ENCODE assay signal across 9 cellular contexts in the genomic region with DNA sequence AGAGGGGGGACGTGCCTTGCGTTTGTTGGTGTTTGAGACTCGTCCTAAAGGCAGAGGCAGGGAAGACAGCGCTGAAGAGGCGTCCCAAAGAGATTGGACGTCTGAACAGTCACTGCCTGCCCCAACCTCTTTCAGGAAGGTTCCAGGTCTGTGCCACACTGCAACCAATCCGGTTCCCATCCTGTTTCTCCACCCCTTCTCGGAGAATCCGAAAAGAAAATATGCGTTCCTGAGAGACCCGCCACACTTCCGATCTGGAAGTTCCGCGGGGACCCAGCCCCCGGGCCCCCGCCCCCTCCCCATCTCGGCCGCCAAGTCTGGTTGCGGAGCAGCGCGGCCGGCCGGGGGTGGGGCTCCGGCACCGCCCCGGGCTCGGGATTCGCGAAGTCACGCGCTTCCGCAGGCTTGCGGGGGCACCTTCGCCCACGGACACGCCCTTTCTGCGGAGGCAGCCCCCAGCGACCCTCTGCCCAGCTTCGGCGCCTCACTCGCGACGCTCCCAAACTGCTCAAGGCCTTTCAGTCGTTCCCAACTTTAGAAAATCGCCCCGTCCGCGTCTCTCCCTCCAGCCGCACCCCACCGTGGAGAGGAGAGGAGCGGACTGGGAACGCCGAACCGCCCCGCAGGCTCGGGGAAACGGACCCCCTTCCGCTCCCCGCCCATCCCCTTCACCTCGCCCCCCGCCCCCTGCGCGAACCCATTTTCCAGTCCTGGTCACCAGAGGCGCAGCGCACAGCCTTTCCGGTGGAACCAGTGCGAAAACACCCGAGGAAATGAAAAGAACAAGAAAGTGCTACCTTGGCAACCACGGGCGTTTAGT.
DNase-seq lines count a peak whose midpoint lies in the region; ATAC-seq and TF ChIP-seq lines count a peak whose summit lies in the region.
"Had no signal": no experiment of that assay in that cellular context is flagged by ENCODE, and none has a peak within 500 bp of the region (broad histone marks: within the 10 kb centered on the region; RNA-seq: fewer than 3 reads in every experiment).

No MANE protein-coding gene starts in this region.

- ATAC-seq in SK-N-SH treated with all-trans-retinoic acid at 6 μM for 48 hours: peak; percentile 70
- no peak for ATAC-seq in natural killer cell
- no peak for ATAC-seq in HG03571 (IDR thresholded peaks at IDR 0.05; ENCODE audit: unreplicated experiment)
- no peak for ATAC-seq in HG03097 (IDR thresholded peaks at IDR 0.05; ENCODE audit: low FRiP score, unreplicated experiment)
- ATAC-seq in GM19328 (IDR thresholded peaks at IDR 0.05; ENCODE audit: unreplicated experiment): no peak

- peak overlapping the region; percentile 73 for H3K4me3 Mint-ChIP-seq in natural killer cell

- no peak for TF ChIP-seq CTCF in epithelial cell of proximal tubule (conservative IDR thresholded peaks at IDR 0.05; ENCODE audit: low read depth, low read length)
- no peak for TF ChIP-seq CTCF in natural killer cell (IDR thresholded peaks at IDR 0.05)

- H3K36me3 Mint-ChIP-seq in natural killer cell: no peaks in the 10 kb centered on the region
- H3K36me3 Mint-ChIP-seq: IgD-negative memory B cell had no signal

- intact Hi-C loops in natural killer cell (cut with micrococcal nuclease): no loop called here

- DNase-seq in EH (ENCODE audit: low read depth): peak; percentile 48
- DNase-seq in epithelial cell of proximal tubule (ENCODE audit: low read depth): no peak
- DNase-seq in natural killer cell: no peak
- DNase-seq in NCI-H2196 (lab: John Stamatoyannopoulos, UW; ENCODE audit: unreplicated experiment): no peak

- no peak overlapping the region for H3K27ac Mint-ChIP-seq in natural killer cell
- H3K27ac Mint-ChIP-seq: IgD-negative memory B cell had no signal

- no peaks in the 10 kb centered on the region for H3K9me3 Mint-ChIP-seq in natural killer cell

- peaks cover 14 to 31% of the 10 kb centered on the region in 2 donors for H3K4me1 Mint-ChIP-seq in natural killer cell

- peaks cover 59 to 68% of the 10 kb centered on the region in 2 donors for H3K27me3 Mint-ChIP-seq in natural killer cell (ENCODE audit: low read depth in 2 of 2)

- peak overlapping the region; percentile 61 for H3K4me3 ChIP-seq in epithelial cell of proximal tubule (ENCODE audit: low read depth, low read length)

TF ChIP-seq in SK-N-SH treated with all-trans-retinoic acid at 6 μM for 48 hours, 23 proteins besides CTCF, POLR2A, EP300 and RAD21:
- TF ChIP-seq PPARA (CRISPR knock-in tag; IDR thresholded peaks at IDR 0.05; ENCODE audit: borderline replicate concordance): no peak
- no peak for TF ChIP-seq OSR1 (CRISPR knock-in tag; IDR thresholded peaks at IDR 0.05)
- no peak for TF ChIP-seq ZNF565 (CRISPR knock-in tag; conservative IDR thresholded peaks at IDR 0.05; ENCODE audit: low read depth)
- TF ChIP-seq, protein P1, sequence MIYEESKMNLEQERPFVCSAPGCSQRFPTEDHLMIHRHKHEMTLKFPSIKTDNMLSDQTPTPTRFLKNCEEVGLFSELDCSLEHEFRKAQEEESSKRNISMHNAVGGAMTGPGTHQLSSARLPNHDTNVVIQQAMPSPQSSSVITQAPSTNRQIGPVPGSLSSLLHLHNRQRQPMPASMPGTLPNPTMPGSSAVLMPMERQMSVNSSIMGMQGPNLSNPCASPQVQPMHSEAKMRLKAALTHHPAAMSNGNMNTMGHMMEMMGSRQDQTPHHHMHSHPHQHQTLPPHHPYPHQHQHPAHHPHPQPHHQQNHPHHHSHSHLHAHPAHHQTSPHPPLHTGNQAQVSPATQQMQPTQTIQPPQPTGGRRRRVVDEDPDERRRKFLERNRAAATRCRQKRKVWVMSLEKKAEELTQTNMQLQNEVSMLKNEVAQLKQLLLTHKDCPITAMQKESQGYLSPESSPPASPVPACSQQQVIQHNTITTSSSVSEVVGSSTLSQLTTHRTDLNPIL (CRISPR knock-in tag; IDR thresholded peaks at IDR 0.05; ENCODE audit: low read depth): no peak
- no peak for TF ChIP-seq TCF4 (CRISPR knock-in tag; IDR thresholded peaks at IDR 0.05; ENCODE audit: borderline replicate concordance)
- no peak for TF ChIP-seq ZFP30 (CRISPR knock-in tag; IDR thresholded peaks at IDR 0.05)
- TF ChIP-seq, protein P2, sequence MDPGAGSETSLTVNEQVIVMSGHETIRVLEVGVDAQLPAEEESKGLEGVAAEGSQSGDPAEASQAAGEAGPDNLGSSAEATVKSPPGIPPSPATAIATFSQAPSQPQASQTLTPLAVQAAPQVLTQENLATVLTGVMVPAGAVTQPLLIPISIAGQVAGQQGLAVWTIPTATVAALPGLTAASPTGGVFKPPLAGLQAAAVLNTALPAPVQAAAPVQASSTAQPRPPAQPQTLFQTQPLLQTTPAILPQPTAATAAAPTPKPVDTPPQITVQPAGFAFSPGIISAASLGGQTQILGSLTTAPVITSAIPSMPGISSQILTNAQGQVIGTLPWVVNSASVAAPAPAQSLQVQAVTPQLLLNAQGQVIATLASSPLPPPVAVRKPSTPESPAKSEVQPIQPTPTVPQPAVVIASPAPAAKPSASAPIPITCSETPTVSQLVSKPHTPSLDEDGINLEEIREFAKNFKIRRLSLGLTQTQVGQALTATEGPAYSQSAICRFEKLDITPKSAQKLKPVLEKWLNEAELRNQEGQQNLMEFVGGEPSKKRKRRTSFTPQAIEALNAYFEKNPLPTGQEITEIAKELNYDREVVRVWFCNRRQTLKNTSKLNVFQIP (CRISPR knock-in tag; IDR thresholded peaks at IDR 0.05; ENCODE audit: borderline replicate concordance, low read depth): no peak
- TF ChIP-seq TOX (CRISPR knock-in tag; IDR thresholded peaks at IDR 0.05; ENCODE audit: borderline replicate concordance): no peak
- TF ChIP-seq, protein P3, sequence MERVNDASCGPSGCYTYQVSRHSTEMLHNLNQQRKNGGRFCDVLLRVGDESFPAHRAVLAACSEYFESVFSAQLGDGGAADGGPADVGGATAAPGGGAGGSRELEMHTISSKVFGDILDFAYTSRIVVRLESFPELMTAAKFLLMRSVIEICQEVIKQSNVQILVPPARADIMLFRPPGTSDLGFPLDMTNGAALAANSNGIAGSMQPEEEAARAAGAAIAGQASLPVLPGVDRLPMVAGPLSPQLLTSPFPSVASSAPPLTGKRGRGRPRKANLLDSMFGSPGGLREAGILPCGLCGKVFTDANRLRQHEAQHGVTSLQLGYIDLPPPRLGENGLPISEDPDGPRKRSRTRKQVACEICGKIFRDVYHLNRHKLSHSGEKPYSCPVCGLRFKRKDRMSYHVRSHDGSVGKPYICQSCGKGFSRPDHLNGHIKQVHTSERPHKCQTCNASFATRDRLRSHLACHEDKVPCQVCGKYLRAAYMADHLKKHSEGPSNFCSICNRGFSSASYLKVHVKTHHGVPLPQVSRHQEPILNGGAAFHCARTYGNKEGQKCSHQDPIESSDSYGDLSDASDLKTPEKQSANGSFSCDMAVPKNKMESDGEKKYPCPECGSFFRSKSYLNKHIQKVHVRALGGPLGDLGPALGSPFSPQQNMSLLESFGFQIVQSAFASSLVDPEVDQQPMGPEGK (CRISPR knock-in tag; IDR thresholded peaks at IDR 0.05; ENCODE audit: borderline replicate concordance): no peak
- no peak for TF ChIP-seq ESRRG (CRISPR knock-in tag; IDR thresholded peaks at IDR 0.05)
- TF ChIP-seq, protein P4, sequence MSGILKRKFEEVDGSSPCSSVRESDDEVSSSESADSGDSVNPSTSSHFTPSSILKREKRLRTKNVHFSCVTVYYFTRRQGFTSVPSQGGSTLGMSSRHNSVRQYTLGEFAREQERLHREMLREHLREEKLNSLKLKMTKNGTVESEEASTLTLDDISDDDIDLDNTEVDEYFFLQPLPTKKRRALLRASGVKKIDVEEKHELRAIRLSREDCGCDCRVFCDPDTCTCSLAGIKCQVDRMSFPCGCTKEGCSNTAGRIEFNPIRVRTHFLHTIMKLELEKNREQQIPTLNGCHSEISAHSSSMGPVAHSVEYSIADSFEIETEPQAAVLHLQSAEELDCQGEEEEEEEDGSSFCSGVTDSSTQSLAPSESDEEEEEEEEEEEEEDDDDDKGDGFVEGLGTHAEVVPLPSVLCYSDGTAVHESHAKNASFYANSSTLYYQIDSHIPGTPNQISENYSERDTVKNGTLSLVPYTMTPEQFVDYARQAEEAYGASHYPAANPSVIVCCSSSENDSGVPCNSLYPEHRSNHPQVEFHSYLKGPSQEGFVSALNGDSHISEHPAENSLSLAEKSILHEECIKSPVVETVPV (CRISPR knock-in tag; IDR thresholded peaks at IDR 0.05): no peak
- no peak for TF ChIP-seq SNAI2 (CRISPR knock-in tag; IDR thresholded peaks at IDR 0.05)
- TF ChIP-seq RARB (CRISPR knock-in tag; IDR thresholded peaks at IDR 0.05): no peak
- TF ChIP-seq ISL1 (CRISPR knock-in tag; IDR thresholded peaks at IDR 0.05): no peak
- TF ChIP-seq, protein P5, sequence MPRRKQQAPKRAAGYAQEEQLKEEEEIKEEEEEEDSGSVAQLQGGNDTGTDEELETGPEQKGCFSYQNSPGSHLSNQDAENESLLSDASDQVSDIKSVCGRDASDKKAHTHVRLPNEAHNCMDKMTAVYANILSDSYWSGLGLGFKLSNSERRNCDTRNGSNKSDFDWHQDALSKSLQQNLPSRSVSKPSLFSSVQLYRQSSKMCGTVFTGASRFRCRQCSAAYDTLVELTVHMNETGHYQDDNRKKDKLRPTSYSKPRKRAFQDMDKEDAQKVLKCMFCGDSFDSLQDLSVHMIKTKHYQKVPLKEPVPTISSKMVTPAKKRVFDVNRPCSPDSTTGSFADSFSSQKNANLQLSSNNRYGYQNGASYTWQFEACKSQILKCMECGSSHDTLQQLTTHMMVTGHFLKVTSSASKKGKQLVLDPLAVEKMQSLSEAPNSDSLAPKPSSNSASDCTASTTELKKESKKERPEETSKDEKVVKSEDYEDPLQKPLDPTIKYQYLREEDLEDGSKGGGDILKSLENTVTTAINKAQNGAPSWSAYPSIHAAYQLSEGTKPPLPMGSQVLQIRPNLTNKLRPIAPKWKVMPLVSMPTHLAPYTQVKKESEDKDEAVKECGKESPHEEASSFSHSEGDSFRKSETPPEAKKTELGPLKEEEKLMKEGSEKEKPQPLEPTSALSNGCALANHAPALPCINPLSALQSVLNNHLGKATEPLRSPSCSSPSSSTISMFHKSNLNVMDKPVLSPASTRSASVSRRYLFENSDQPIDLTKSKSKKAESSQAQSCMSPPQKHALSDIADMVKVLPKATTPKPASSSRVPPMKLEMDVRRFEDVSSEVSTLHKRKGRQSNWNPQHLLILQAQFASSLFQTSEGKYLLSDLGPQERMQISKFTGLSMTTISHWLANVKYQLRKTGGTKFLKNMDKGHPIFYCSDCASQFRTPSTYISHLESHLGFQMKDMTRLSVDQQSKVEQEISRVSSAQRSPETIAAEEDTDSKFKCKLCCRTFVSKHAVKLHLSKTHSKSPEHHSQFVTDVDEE (CRISPR knock-in tag; IDR thresholded peaks at IDR 0.05): no peak
- no peak for TF ChIP-seq ZC3H10 (CRISPR knock-in tag; IDR thresholded peaks at IDR 0.05)
- no peak for TF ChIP-seq ZFP3 (CRISPR knock-in tag; IDR thresholded peaks at IDR 0.05)
- no peak for TF ChIP-seq GLIS3 (CRISPR knock-in tag; IDR thresholded peaks at IDR 0.05)
